21 cellular contexts compared by ENCODE assay signal in the genomic region with DNA sequence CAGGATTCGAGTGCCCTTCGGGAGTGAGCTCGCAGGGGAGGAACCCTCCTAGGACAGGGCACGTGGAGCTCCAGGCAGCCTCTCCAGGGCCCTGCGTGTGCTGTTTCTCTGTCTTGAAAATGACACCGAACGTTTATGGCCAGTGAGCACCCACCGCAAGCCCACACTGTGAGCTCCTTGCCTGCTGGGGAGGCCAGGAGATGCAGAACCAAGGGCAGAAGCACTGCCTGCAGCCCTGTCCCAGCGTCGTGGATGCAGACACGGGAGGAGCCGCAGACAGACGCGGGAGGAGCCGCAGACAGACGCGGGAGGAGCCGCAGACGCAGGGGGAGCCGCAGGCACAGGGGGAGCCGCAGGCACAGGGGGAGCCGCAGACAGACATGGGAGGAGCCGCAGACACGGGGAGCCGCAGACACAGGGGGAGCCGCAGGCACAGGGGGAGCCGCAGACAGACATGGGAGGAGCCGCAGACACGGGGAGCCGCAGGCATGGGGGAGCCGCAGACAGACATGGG.
"Had no signal": no experiment of that assay in that cellular context is flagged by ENCODE, and none has a peak within 500 bp of the region (broad histone marks: within the 10 kb centered on the region; RNA-seq: fewer than 3 reads in every experiment).

No MANE protein-coding gene starts in this region.

- H3K27ac ChIP-seq: esophagus squamous epithelium, stomach, thoracic aorta, uterus had no signal

- H3K9me3 ChIP-seq: esophagus squamous epithelium, stomach, thoracic aorta, uterus had no signal

- H3K27me3 ChIP-seq: stomach, uterus had no signal

- ATAC-seq: activated CD8-positive, alpha-beta T cell treated with anti-CD3 and anti-CD28 coated beads for 36 hours; activated naive CD4-positive, alpha-beta T cell treated with anti-CD3 and anti-CD28 coated beads, Interleukin-2, amount 50 U/mL, for 72 hours; activated T-cell treated with anti-CD3 and anti-CD28 coated beads, Interleukin-2, amount 50 U/mL, for 4 hours; right cardiac atrium had no signal

- H3K9me3 Mint-ChIP-seq: activated CD8-positive, alpha-beta T cell treated with anti-CD3 and anti-CD28 coated beads for 36 hours; activated naive CD4-positive, alpha-beta T cell treated with anti-CD3 and anti-CD28 coated beads, Interleukin-2, amount 50 U/mL, for 72 hours; activated T-cell treated with anti-CD3 and anti-CD28 coated beads, Interleukin-2, amount 50 U/mL, for 4 hours; central memory CD8-positive, alpha-beta T cell had no signal

- H3K36me3 Mint-ChIP-seq: activated naive CD4-positive, alpha-beta T cell treated with anti-CD3 and anti-CD28 coated beads, Interleukin-2, amount 50 U/mL, for 72 hours; brain had no signal

- H3K4me3 Mint-ChIP-seq: activated B cell treated with CpG ODN at 0.5 μM for 24 hours; activated CD8-positive, alpha-beta T cell treated with anti-CD3 and anti-CD28 coated beads for 36 hours; activated T-cell treated with anti-CD3 and anti-CD28 coated beads, Interleukin-2, amount 50 U/mL, for 4 hours; brain; central memory CD8-positive, alpha-beta T cell; naive B cell; T-helper 1 cell treated with Interleukin-12 subunit alpha and Interleukin-12 subunit beta and Interleukin-4 antibody, amounts not matched to agents 30 μg/mL and 1 μg/mL, for 36 hours had no signal

- H3K4me1 ChIP-seq: esophagus squamous epithelium, stomach, uterus had no signal

- H3K4me3 ChIP-seq: esophagus squamous epithelium, smooth muscle cell, stomach, thoracic aorta, uterus had no signal

- H3K27ac Mint-ChIP-seq: activated B cell treated with CpG ODN at 0.5 μM for 24 hours; activated CD8-positive, alpha-beta T cell treated with anti-CD3 and anti-CD28 coated beads for 36 hours; activated naive CD4-positive, alpha-beta T cell treated with anti-CD3 and anti-CD28 coated beads, Interleukin-2, amount 50 U/mL, for 72 hours; naive B cell; progenitor cell of endocrine pancreas; T-helper 1 cell treated with Interleukin-12 subunit alpha and Interleukin-12 subunit beta and Interleukin-4 antibody, amounts not matched to agents 30 μg/mL and 1 μg/mL, for 36 hours had no signal

- H3K27me3 Mint-ChIP-seq: activated B cell treated with CpG ODN at 0.5 μM for 24 hours; activated CD8-positive, alpha-beta T cell treated with anti-CD3 and anti-CD28 coated beads for 36 hours; brain; central memory CD8-positive, alpha-beta T cell; naive B cell; progenitor cell of endocrine pancreas had no signal

- H3K36me3 ChIP-seq: esophagus squamous epithelium, stomach, thoracic aorta, uterus had no signal

- DNase-seq: activated B cell treated with CpG ODN at 0.5 μM for 24 hours; activated CD4-positive, alpha-beta T cell treated with anti-CD3 and anti-CD28 coated beads for 48 hours; activated CD8-positive, alpha-beta T cell treated with anti-CD3 and anti-CD28 coated beads for 36 hours; activated gamma-delta T cell; activated T-cell treated with anti-CD3 and anti-CD28 coated beads, Interleukin-2, amount 50 U/mL, for 4 hours; amygdala; cortex of kidney; effector CD4-positive, alpha-beta T cell; esophagus squamous epithelium; mammary epithelial cell; naive B cell; right cardiac atrium; stomach; uterus had no signal

- H3K4me1 Mint-ChIP-seq: activated B cell treated with CpG ODN at 0.5 μM for 24 hours; central memory CD8-positive, alpha-beta T cell; naive B cell had no signal
